23 cellular contexts compared by ENCODE assay signal in the genomic region with DNA sequence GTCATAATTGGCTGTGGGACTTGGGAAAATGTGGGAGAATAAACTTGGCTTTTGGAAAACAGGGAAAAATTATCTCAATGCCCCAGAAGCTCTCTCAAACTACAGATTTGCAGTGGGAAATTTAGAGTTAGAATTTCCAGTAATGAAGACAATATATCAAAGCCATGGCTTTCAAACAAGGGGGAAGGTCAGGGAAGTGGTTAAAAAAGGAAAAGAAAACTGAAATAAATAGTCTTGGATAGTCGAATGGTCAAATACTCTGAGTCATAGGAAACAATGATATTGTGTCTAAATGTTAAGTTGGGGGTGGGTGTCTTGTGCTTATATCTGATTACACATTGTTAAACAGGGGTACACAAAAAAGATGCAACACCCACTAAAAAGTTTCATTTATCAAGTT.
DNase-seq lines count a peak whose midpoint lies in the region; ATAC-seq, FAIRE-seq and TF ChIP-seq lines count a peak whose summit lies in the region.
"Had no signal": no experiment of that assay in that cellular context is flagged by ENCODE, and none has a peak within 500 bp of the region (broad histone marks: within the 10 kb centered on the region; RNA-seq: fewer than 3 reads in every experiment).

No MANE protein-coding gene starts in this region.

- BruUV-seq in endothelial cell of umbilical vein (replicated peaks; lab: Mats Ljungman, UMichigan), result no TSS peak

- intact Hi-C loops in endothelial cell of umbilical vein (cut with micrococcal nuclease), result no loop called here

- H2AFZ ChIP-seq in ACC112 (ENCODE audit: low read length, unreplicated experiment), result peak overlapping the region; percentile 24
- H2AFZ ChIP-seq in endothelial cell of umbilical vein (ENCODE audit: low read depth, low read length), result no peak overlapping the region

- no peak overlapping the region for H3K4me3 Mint-ChIP-seq in activated T-cell treated with anti-CD3 and anti-CD28 coated beads, Interleukin-2, amount 50 U/mL, for 4 hours

- H3K27me3 Mint-ChIP-seq in activated T-cell treated with anti-CD3 and anti-CD28 coated beads, Interleukin-2, amount 50 U/mL, for 4 hours (ENCODE audit: low read depth), result no peaks in the 10 kb centered on the region
- H3K27me3 Mint-ChIP-seq: IgD-negative memory B cell had no signal

- no peak for ATAC-seq in activated T-cell treated with anti-CD3 and anti-CD28 coated beads, Interleukin-2, amount 50 U/mL, for 4 hours
- ATAC-seq in GM21528 (IDR thresholded peaks at IDR 0.05; ENCODE audit: low FRiP score, unreplicated experiment), result no peak

- H3K4me1 ChIP-seq in ACC112 (ENCODE audit: control insufficient read depth, insufficient read depth, low read length, unreplicated experiment) (peaks cover 22% of the 10 kb centered on the region), endothelial cell of umbilical vein (ENCODE audit: control insufficient read depth, extremely low read depth, insufficient read depth, low read length) (peaks cover 14% of the 10 kb centered on the region)
- H3K4me1 ChIP-seq: BE2C had no signal

- peak; percentile 42 for DNase-seq in M059J (ENCODE audit: low read depth)
- peak; percentile 76 for DNase-seq in endothelial cell of umbilical vein (ENCODE audit: low read depth, low spot score)
- peak; percentile 8 for DNase-seq in pulmonary artery endothelial cell (ENCODE audit: low read depth, low spot score)
- no peak for DNase-seq in AML-193 (lab: John Stamatoyannopoulos, UW)
- no peak for DNase-seq in substantia nigra (lab: John Stamatoyannopoulos, UW)
- DNase-seq in activated T-cell treated with anti-CD3 and anti-CD28 coated beads, Interleukin-2, amount 50 U/mL, for 4 hours, result no peak
- DNase-seq: 8988T, BE2C, DMS 273 treated with DMSO at 0.1 percent for 48 hours, DMS79 treated with DMSO at 0.1 percent for 48 hours, MV-4-11, NCI-H1105 treated with DMSO at 0.1 percent for 48 hours, NCI-H1694, NCI-H2081, NCI-H2171, NCI-H524 treated with DMSO at 0.1 percent for 48 hours, NCI-H82 had no signal

- FAIRE-seq in endothelial cell of umbilical vein (lab: Jason Lieb, UNC), result peak; percentile 40
- FAIRE-seq: GM12891, RCC 7860 had no signal

- H3K4me2 ChIP-seq in endothelial cell of umbilical vein (ENCODE audit: insufficient read depth, low read length), result peak overlapping the region; percentile 62

- no peaks in the 10 kb centered on the region for H3K36me3 ChIP-seq in ACC112 (ENCODE audit: insufficient read depth, low read length)
- no peaks in the 10 kb centered on the region for H3K36me3 ChIP-seq in endothelial cell of umbilical vein (ENCODE audit: control insufficient read depth in 2 of 2, extremely low read depth in 1 of 2, insufficient read depth in 2 of 2, low read length in 2 of 2)
- H3K36me3 ChIP-seq: BE2C, SJSA1 had no signal

- CTCF ChIA-PET in endothelial cell of umbilical vein (lab: Charles Lee), result no interaction called here

- no peak for TF ChIP-seq POLR2A in endothelial cell of umbilical vein (IDR thresholded peaks at IDR 0.05; ENCODE audit: low read depth, low read length)

- H3K27ac ChIP-seq in ACC112 (ENCODE audit: low read depth, low read length) (peak overlapping the region; percentile 50), endothelial cell of umbilical vein (ENCODE audit: insufficient read depth, low read depth, low read length) (no peak overlapping the region), substantia nigra (ENCODE audit: low read depth, low read length, poor library complexity, severe bottlenecking) (no peak overlapping the region)
- H3K27ac ChIP-seq: SJSA1 had no signal

- H3K9ac ChIP-seq in endothelial cell of umbilical vein (replicated peaks; ENCODE audit: extremely low read depth, insufficient read depth, low read length), result no peak overlapping the region

- H3K4me1 Mint-ChIP-seq in activated T-cell treated with anti-CD3 and anti-CD28 coated beads, Interleukin-2, amount 50 U/mL, for 4 hours (ENCODE audit: low read depth), result no peaks in the 10 kb centered on the region
- H3K4me1 Mint-ChIP-seq: IgD-negative memory B cell had no signal

- 0 out of 2 replicates have a peak overlapping the region, but pooled peaks have one; percentile 16 for H3K4me3 ChIP-seq in ACC112 (ENCODE audit: low read depth, low read length)
- no peak overlapping the region for H3K4me3 ChIP-seq in endothelial cell of umbilical vein (replicated peaks in 1 of 3; ENCODE audit: insufficient read depth in 1 of 3, low read depth in 1 of 3, low read length in 3 of 3)
- H3K4me3 ChIP-seq: SJSA1 had no signal

- peaks cover 3% of the 10 kb centered on the region for H3K9me3 Mint-ChIP-seq in activated T-cell treated with anti-CD3 and anti-CD28 coated beads, Interleukin-2, amount 50 U/mL, for 4 hours

- H3K27me3 ChIP-seq in ACC112 (ENCODE audit: insufficient read depth, low read length), result no peaks in the 10 kb centered on the region
- H3K27me3 ChIP-seq in endothelial cell of umbilical vein (ENCODE audit: control insufficient read depth in 2 of 2, insufficient read depth in 2 of 2, low read length in 2 of 2), result no peaks in the 10 kb centered on the region
- H3K27me3 ChIP-seq: BE2C, SJSA1 had no signal

- H3K79me2 ChIP-seq in ACC112 (ENCODE audit: control insufficient read depth, insufficient read depth, low read length, unreplicated experiment), result no peaks in the 10 kb centered on the region
- H3K79me2 ChIP-seq in endothelial cell of umbilical vein (ENCODE audit: control insufficient read depth, insufficient read depth, low read length), result no peaks in the 10 kb centered on the region

- no peaks in the 10 kb centered on the region for H3K9me3 ChIP-seq in endothelial cell of umbilical vein (replicated peaks; ENCODE audit: control insufficient read depth, insufficient read depth, low read length)
- H3K9me3 ChIP-seq: BE2C, SJSA1 had no signal

- no peaks in the 10 kb centered on the region for H4K20me1 ChIP-seq in endothelial cell of umbilical vein (replicated peaks; ENCODE audit: control insufficient read depth, extremely low read depth, insufficient read depth, low read length)

- POLR2A ChIA-PET in endothelial cell of umbilical vein (lab: Charles Lee), result no interaction called here

- H3K36me3 Mint-ChIP-seq in activated T-cell treated with anti-CD3 and anti-CD28 coated beads, Interleukin-2, amount 50 U/mL, for 4 hours (ENCODE audit: insufficient read depth), result no peaks in the 10 kb centered on the region
- H3K36me3 Mint-ChIP-seq: IgD-negative memory B cell had no signal

- TF ChIP-seq CTCF in endothelial cell of umbilical vein (IDR thresholded peaks at IDR 0.05; ENCODE audit: extremely low read depth in 1 of 2, insufficient read depth in 1 of 2, low read depth in 1 of 2, low read length in 2 of 2), result no peak

- no peaks in the 10 kb centered on the region for H3K9me1 ChIP-seq in endothelial cell of umbilical vein (replicated peaks; ENCODE audit: control insufficient read depth, extremely low read depth, insufficient read depth, low read length)

- dilution Hi-C loops in endothelial cell of umbilical vein (cut with MboI; ENCODE audit: extremely low pct_ligation_motif_present, low sequenced_read_pairs), result no loop called here

TF ChIP-seq in endothelial cell of umbilical vein, 7 proteins besides CTCF, POLR2A, EP300 and RAD21:
- TF ChIP-seq MYC (IDR thresholded peaks at IDR 0.05; ENCODE audit: low read depth, low read length) (no peak), EZH2 (IDR thresholded peaks at IDR 0.05; ENCODE audit: borderline replicate concordance, low read depth, low read length, severe bottlenecking) (no peak), FOS (IDR thresholded peaks at IDR 0.05; ENCODE audit: borderline replicate concordance, insufficient read depth, low read length) (peak; percentile 59), JUN (IDR thresholded peaks at IDR 0.05; ENCODE audit: borderline replicate concordance, insufficient read depth, insufficient read length, low read depth) (peak; percentile 6), POLR2AphosphoS5 (IDR thresholded peaks at IDR 0.05; ENCODE audit: insufficient read depth, low read depth, low read length) (no peak), GATA2 (IDR thresholded peaks at IDR 0.05; ENCODE audit: insufficient read depth, insufficient read length, low read depth, low read length) (peak; percentile 22)
- TF ChIP-seq, protein P1, sequence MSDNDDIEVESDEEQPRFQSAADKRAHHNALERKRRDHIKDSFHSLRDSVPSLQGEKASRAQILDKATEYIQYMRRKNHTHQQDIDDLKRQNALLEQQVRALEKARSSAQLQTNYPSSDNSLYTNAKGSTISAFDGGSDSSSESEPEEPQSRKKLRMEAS (IDR thresholded peaks at IDR 0.05; ENCODE audit: insufficient read depth, insufficient read length), result no peak

Comparison
In these comparisons a context has a peak if more than half of its experiments do, and no peak if none do; other contexts are left out.
1. DNase-seq: peak in M059J (single experiment), endothelial cell of umbilical vein (single experiment) and pulmonary artery endothelial cell (single experiment); none in AML-193 (0 of 2), substantia nigra (0 of 49) and activated T-cell treated with anti-CD3 and anti-CD28 coated beads, Interleukin-2, amount 50 U/mL, for 4 hours (single experiment).